In genomic region chr16:83967838-83968482, GRCh38 we compare ENCODE assay signal across 8 cellular contexts. TPM values are rescaled to one million over a fixed set of nuclear protein-coding genes. Genes with fewer than 3 reads are reported as not detected.
DNase-seq lines count a peak whose midpoint lies in the region; ATAC-seq, FAIRE-seq and TF ChIP-seq lines count a peak whose summit lies in the region.

TSS of gene NECAB2 (plus strand) at chr16:83968244. CDS start at chr16:83968649, 405 bp downstream.

- peaks cover 7% of the 10 kb centered on the region for H3K4me1 Mint-ChIP-seq in activated naive CD8-positive, alpha-beta T cell treated with anti-CD3 and anti-CD28 coated beads, Interleukin-2, amount 50 U/mL, for 24 hours

- 10% methylated on average over 36 of the region's 56 CpGs for WGBS in prostate gland

- intact Hi-C loops in left cardiac atrium (cut with DNase I) (loop anchor here in 1 of 2 donors (5.0 to 10.0 kb wide), 2 partner anchors 94 to 517 kb away; no protein-coding TSS in a partner anchor), prostate gland (cut with DNase I) (loop anchor here (5.0 to 10.0 kb wide), 3 partner anchors 94 to 517 kb away; no protein-coding TSS in a partner anchor)

- no peak for ATAC-seq in activated naive CD8-positive, alpha-beta T cell treated with anti-CD3 and anti-CD28 coated beads, Interleukin-2, amount 50 U/mL, for 24 hours
- peak; percentile 76 for ATAC-seq in left cardiac atrium
- ATAC-seq in HG03097 (IDR thresholded peaks at IDR 0.05; ENCODE audit: low FRiP score, unreplicated experiment), result no peak
- no peak for ATAC-seq in GM19455 (IDR thresholded peaks at IDR 0.05; ENCODE audit: unreplicated experiment)
- no peak for ATAC-seq in HG03571 (IDR thresholded peaks at IDR 0.05; ENCODE audit: unreplicated experiment)

- TF ChIP-seq CTCF in prostate gland (IDR thresholded peaks at IDR 0.05), result peak; percentile 24 to 67 (median 56)

- H3K9me3 ChIP-seq in prostate gland, result no peaks in the 10 kb centered on the region

- H3K36me3 ChIP-seq in prostate gland, result no peaks in the 10 kb centered on the region

- no peak within 1 kb of the TSS for H3K27ac ChIP-seq in prostate gland

- no peaks in the 10 kb centered on the region for H3K27me3 ChIP-seq in prostate gland (replicated peaks; ENCODE audit: insufficient read depth)

- H3K4me1 ChIP-seq in prostate gland (replicated peaks), result no peaks in the 10 kb centered on the region

- H3K9me3 Mint-ChIP-seq in activated naive CD8-positive, alpha-beta T cell treated with anti-CD3 and anti-CD28 coated beads, Interleukin-2, amount 50 U/mL, for 24 hours, result no peaks in the 10 kb centered on the region

- H3K27me3 Mint-ChIP-seq in activated naive CD8-positive, alpha-beta T cell treated with anti-CD3 and anti-CD28 coated beads, Interleukin-2, amount 50 U/mL, for 24 hours, result peaks cover 26% of the 10 kb centered on the region

- FAIRE-seq in HTR-8/SVneo (lab: Jason Lieb, UNC), result peak; percentile 88

- TF ChIP-seq POLR2A in prostate gland (IDR thresholded peaks at IDR 0.05), result no peak

- peak within 1 kb of the TSS; percentile 53 for H3K4me3 Mint-ChIP-seq in activated naive CD8-positive, alpha-beta T cell treated with anti-CD3 and anti-CD28 coated beads, Interleukin-2, amount 50 U/mL, for 24 hours

- H3K4me3 ChIP-seq in prostate gland, result peak within 1 kb of the TSS; percentile 29 to 31

- no peaks in the 10 kb centered on the region for H3K36me3 Mint-ChIP-seq in activated naive CD8-positive, alpha-beta T cell treated with anti-CD3 and anti-CD28 coated beads, Interleukin-2, amount 50 U/mL, for 24 hours (ENCODE audit: low read depth)

- DNase-seq in ELR (ENCODE audit: low read depth) (peak; percentile 59), HTR-8/SVneo (ENCODE audit: insufficient read length, low spot score) (peak; percentile 78), left cardiac atrium (peak; percentile 70), prostate gland (ENCODE audit: low spot score) (no peak)
- DNase-seq in activated naive CD8-positive, alpha-beta T cell treated with anti-CD3 and anti-CD28 coated beads, Interleukin-2, amount 50 U/mL, for 24 hours, result peak; percentile 58

- no peak within 1 kb of the TSS for H3K27ac Mint-ChIP-seq in activated naive CD8-positive, alpha-beta T cell treated with anti-CD3 and anti-CD28 coated beads, Interleukin-2, amount 50 U/mL, for 24 hours

RNA-seq across cellular contexts. Expression of gene NECAB2, which starts in this region (rescaled TPM):
- total RNA-seq in left cardiac atrium (under 1 TPM in 1 of 2 donors, not detected in 1; 0.91 TPM), prostate gland (1 to 10 TPM in 1 of 2 donors, not detected in 1; 2.8 TPM)

Comparison
In these comparisons a context has a peak if more than half of its experiments do, and no peak if none do; other contexts are left out.
1. Peak in DNase-seq and ATAC-seq in left cardiac atrium; RNA of the gene not detected or under 1 TPM.